In genomic region chr2:217740796-217741195, GRCh38 we compare ENCODE assay signal across 13 cellular contexts.
"Had no signal": no experiment of that assay in that cellular context is flagged by ENCODE, and none has a peak within 500 bp of the region (broad histone marks: within the 10 kb centered on the region; RNA-seq: fewer than 3 reads in every experiment).

No MANE protein-coding gene starts in this region.

- H3K36me3 Mint-ChIP-seq: stimulated activated memory B cell treated with anti-CD40 and anti-IgM and Interleukin-4, amounts not matched to agents 10 μg/mL and 1 μg/mL and 100 μg/mL, for 72 hours had no signal

- H3K27me3 ChIP-seq: SJSA1 had no signal

- H3K4me3 Mint-ChIP-seq: endodermal cell; stimulated activated memory B cell treated with anti-CD40 and anti-IgM and Interleukin-4, amounts not matched to agents 10 μg/mL and 1 μg/mL and 100 μg/mL, for 72 hours had no signal

- ATAC-seq: activated CD4-positive, CD25-positive, alpha-beta regulatory T cell treated with anti-CD3 and anti-CD28 coated beads, Interleukin-2, amount 50 U/mL, for 24 hours; left ventricle myocardium superior; stimulated activated memory B cell treated with anti-CD40 and anti-IgM and Interleukin-4, amounts not matched to agents 10 μg/mL and 1 μg/mL and 100 μg/mL, for 72 hours had no signal

- H3K36me3 ChIP-seq: SJSA1 had no signal

- H3K27ac ChIP-seq: SJSA1 had no signal

- H3K27ac Mint-ChIP-seq: endodermal cell; stimulated activated memory B cell treated with anti-CD40 and anti-IgM and Interleukin-4, amounts not matched to agents 10 μg/mL and 1 μg/mL and 100 μg/mL, for 72 hours had no signal

- H3K9me3 ChIP-seq: SJSA1 had no signal

- DNase-seq: activated CD4-positive, alpha-beta T cell treated with anti-CD3 and anti-CD28 coated beads, Interleukin-2, amount 50 U/mL, for 48 hours; activated CD8-positive, alpha-beta memory T cell treated with anti-CD3 and anti-CD28 coated beads, Interleukin-2, amount 50 U/mL, for 4 hours; activated naive CD4-positive, alpha-beta T cell treated with Interleukin-2 at 50 U/mL for 16 hours; central memory CD4-positive, alpha-beta T cell; erythroblast; kidney; left ventricle myocardium superior; mesendoderm; SW 1271 had no signal

- H3K9me3 Mint-ChIP-seq: stimulated activated memory B cell treated with anti-CD40 and anti-IgM and Interleukin-4, amounts not matched to agents 10 μg/mL and 1 μg/mL and 100 μg/mL, for 72 hours had no signal

- H3K4me1 ChIP-seq: SJSA1 had no signal

- H3K4me3 ChIP-seq: SJSA1 had no signal

- H3K4me1 Mint-ChIP-seq: endodermal cell had no signal
